Comparison of ENCODE assay signal across 1 cellular context in the genomic region with DNA sequence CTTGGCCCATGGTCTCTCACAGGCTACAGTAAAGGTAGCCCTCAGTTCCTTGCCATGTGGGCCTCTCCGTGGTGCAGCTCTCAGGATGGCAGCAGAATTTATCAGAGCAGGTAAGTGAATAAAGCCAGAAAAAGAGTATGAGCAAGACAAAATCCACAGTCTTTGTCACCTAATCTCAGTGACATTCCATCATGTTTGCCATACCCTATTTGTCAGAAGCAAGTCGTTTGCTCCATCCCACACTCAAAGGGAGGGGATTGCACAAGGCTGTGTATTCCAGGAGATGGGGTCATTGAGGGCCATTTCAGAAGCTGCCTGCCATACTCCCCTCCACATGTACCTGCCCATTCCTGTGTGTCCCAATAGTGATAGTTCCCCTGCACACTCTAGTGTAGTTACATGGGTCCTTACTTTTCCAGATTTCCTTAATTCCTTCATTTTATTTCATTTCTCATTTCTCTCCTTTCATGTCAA.
TF ChIP-seq lines count a peak whose summit lies in the region.

No MANE protein-coding gene starts in this region.

TF ChIP-seq in HepG2, 621 proteins besides CTCF, POLR2A, EP300 and RAD21 (continued from another document and continues in another):
- TF ChIP-seq, protein P1, sequence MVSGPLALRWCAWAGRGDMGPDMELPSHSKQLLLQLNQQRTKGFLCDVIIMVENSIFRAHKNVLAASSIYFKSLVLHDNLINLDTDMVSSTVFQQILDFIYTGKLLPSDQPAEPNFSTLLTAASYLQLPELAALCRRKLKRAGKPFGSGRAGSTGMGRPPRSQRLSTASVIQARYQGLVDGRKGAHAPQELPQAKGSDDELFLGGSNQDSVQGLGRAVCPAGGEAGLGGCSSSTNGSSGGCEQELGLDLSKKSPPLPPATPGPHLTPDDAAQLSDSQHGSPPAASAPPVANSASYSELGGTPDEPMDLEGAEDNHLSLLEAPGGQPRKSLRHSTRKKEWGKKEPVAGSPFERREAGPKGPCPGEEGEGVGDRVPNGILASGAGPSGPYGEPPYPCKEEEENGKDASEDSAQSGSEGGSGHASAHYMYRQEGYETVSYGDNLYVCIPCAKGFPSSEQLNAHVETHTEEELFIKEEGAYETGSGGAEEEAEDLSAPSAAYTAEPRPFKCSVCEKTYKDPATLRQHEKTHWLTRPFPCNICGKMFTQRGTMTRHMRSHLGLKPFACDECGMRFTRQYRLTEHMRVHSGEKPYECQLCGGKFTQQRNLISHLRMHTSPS (CRISPR knock-in tag; IDR thresholded peaks at IDR 0.05; ENCODE audit: low read depth): peak; percentile 12; the same call in 1 of the 2 replicates
- TF ChIP-seq ZNF354B (CRISPR knock-in tag; IDR thresholded peaks at IDR 0.05): no peak
- no peak for TF ChIP-seq BRD4 (CRISPR knock-in tag; IDR thresholded peaks at IDR 0.05)
- TF ChIP-seq, protein P2, sequence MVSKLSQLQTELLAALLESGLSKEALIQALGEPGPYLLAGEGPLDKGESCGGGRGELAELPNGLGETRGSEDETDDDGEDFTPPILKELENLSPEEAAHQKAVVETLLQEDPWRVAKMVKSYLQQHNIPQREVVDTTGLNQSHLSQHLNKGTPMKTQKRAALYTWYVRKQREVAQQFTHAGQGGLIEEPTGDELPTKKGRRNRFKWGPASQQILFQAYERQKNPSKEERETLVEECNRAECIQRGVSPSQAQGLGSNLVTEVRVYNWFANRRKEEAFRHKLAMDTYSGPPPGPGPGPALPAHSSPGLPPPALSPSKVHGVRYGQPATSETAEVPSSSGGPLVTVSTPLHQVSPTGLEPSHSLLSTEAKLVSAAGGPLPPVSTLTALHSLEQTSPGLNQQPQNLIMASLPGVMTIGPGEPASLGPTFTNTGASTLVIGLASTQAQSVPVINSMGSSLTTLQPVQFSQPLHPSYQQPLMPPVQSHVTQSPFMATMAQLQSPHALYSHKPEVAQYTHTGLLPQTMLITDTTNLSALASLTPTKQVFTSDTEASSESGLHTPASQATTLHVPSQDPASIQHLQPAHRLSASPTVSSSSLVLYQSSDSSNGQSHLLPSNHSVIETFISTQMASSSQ (IDR thresholded peaks at IDR 0.05; ENCODE audit: low read depth): no peak; the same call in 1 of the 2 replicates
- TF ChIP-seq, protein P2 (CRISPR knock-in tag; IDR thresholded peaks at IDR 0.05; ENCODE audit: borderline replicate concordance): peak; percentile 72; the same call in 1 of the 2 replicates
- no peak for TF ChIP-seq ZFP82 (CRISPR knock-in tag; IDR thresholded peaks at IDR 0.05; ENCODE audit: borderline replicate concordance)
- no peak for TF ChIP-seq ZNF3 (CRISPR knock-in tag; IDR thresholded peaks at IDR 0.05)
- no peak for TF ChIP-seq ELF4 (CRISPR knock-in tag; IDR thresholded peaks at IDR 0.05; ENCODE audit: borderline replicate concordance)
- peak; percentile 76 for TF ChIP-seq KAT8 (CRISPR knock-in tag; IDR thresholded peaks at IDR 0.05)
- TF ChIP-seq IRX3 (CRISPR knock-in tag; IDR thresholded peaks at IDR 0.05; ENCODE audit: borderline replicate concordance, low read depth): no peak
- TF ChIP-seq, protein P3, sequence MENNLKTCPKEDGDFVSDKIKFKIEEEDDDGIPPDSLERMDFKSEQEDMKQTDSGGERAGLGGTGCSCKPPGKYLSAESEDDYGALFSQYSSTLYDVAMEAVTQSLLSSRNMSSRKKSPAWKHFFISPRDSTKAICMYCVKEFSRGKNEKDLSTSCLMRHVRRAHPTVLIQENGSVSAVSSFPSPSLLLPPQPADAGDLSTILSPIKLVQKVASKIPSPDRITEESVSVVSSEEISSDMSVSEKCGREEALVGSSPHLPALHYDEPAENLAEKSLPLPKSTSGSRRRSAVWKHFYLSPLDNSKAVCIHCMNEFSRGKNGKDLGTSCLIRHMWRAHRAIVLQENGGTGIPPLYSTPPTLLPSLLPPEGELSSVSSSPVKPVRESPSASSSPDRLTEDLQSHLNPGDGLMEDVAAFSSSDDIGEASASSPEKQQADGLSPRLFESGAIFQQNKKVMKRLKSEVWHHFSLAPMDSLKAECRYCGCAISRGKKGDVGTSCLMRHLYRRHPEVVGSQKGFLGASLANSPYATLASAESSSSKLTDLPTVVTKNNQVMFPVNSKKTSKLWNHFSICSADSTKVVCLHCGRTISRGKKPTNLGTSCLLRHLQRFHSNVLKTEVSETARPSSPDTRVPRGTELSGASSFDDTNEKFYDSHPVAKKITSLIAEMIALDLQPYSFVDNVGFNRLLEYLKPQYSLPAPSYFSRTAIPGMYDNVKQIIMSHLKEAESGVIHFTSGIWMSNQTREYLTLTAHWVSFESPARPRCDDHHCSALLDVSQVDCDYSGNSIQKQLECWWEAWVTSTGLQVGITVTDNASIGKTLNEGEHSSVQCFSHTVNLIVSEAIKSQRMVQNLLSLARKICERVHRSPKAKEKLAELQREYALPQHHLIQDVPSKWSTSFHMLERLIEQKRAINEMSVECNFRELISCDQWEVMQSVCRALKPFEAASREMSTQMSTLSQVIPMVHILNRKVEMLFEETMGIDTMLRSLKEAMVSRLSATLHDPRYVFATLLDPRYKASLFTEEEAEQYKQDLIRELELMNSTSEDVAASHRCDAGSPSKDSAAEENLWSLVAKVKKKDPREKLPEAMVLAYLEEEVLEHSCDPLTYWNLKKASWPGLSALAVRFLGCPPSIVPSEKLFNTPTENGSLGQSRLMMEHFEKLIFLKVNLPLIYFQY (CRISPR knock-in tag; IDR thresholded peaks at IDR 0.05; ENCODE audit: borderline replicate concordance): no peak
- TF ChIP-seq PCBP1 (IDR thresholded peaks at IDR 0.05; ENCODE audit: borderline replicate concordance, low read depth, low read length): no peak
- no peak for TF ChIP-seq ZNF563 (CRISPR knock-in tag; IDR thresholded peaks at IDR 0.05)
- no peak for TF ChIP-seq EZH2 (conservative IDR thresholded peaks at IDR 0.05; ENCODE audit: low read depth, low read length)
- TF ChIP-seq, protein P4, sequence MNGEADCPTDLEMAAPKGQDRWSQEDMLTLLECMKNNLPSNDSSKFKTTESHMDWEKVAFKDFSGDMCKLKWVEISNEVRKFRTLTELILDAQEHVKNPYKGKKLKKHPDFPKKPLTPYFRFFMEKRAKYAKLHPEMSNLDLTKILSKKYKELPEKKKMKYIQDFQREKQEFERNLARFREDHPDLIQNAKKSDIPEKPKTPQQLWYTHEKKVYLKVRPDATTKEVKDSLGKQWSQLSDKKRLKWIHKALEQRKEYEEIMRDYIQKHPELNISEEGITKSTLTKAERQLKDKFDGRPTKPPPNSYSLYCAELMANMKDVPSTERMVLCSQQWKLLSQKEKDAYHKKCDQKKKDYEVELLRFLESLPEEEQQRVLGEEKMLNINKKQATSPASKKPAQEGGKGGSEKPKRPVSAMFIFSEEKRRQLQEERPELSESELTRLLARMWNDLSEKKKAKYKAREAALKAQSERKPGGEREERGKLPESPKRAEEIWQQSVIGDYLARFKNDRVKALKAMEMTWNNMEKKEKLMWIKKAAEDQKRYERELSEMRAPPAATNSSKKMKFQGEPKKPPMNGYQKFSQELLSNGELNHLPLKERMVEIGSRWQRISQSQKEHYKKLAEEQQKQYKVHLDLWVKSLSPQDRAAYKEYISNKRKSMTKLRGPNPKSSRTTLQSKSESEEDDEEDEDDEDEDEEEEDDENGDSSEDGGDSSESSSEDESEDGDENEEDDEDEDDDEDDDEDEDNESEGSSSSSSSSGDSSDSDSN (CRISPR knock-in tag; IDR thresholded peaks at IDR 0.05): peak; percentile 59
- TF ChIP-seq, protein P5, sequence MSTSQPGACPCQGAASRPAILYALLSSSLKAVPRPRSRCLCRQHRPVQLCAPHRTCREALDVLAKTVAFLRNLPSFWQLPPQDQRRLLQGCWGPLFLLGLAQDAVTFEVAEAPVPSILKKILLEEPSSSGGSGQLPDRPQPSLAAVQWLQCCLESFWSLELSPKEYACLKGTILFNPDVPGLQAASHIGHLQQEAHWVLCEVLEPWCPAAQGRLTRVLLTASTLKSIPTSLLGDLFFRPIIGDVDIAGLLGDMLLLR (CRISPR knock-in tag; IDR thresholded peaks at IDR 0.05): 0 out of 2 replicates have a peak, but pooled peaks have one; percentile 41
- TF ChIP-seq FOXA3 (CRISPR knock-in tag; IDR thresholded peaks at IDR 0.05): peak; percentile 93
- TF ChIP-seq, protein P6, sequence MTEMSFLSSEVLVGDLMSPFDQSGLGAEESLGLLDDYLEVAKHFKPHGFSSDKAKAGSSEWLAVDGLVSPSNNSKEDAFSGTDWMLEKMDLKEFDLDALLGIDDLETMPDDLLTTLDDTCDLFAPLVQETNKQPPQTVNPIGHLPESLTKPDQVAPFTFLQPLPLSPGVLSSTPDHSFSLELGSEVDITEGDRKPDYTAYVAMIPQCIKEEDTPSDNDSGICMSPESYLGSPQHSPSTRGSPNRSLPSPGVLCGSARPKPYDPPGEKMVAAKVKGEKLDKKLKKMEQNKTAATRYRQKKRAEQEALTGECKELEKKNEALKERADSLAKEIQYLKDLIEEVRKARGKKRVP (CRISPR knock-in tag; IDR thresholded peaks at IDR 0.05): peak in 1 of 2 experiments; percentile 80; a peak in 2 of 4 replicates
- peak; percentile 89 for TF ChIP-seq HOXA3 (CRISPR knock-in tag; IDR thresholded peaks at IDR 0.05)
- TF ChIP-seq NCOR1 (IDR thresholded peaks at IDR 0.05; ENCODE audit: borderline replicate concordance, low read length): no peak
- TF ChIP-seq ARID2 (CRISPR knock-in tag; IDR thresholded peaks at IDR 0.05; ENCODE audit: borderline replicate concordance): 0 out of 2 replicates have a peak, but pooled peaks have one; percentile 9
- no peak; the same call in 1 of the 2 replicates for TF ChIP-seq EHMT2 (IDR thresholded peaks at IDR 0.05; ENCODE audit: borderline replicate concordance, low read depth, low read length)
- TF ChIP-seq, protein P7, sequence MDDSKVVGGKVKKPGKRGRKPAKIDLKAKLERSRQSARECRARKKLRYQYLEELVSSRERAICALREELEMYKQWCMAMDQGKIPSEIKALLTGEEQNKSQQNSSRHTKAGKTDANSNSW (CRISPR knock-in tag; IDR thresholded peaks at IDR 0.05; ENCODE audit: borderline replicate concordance): no peak
- TF ChIP-seq, protein P8, sequence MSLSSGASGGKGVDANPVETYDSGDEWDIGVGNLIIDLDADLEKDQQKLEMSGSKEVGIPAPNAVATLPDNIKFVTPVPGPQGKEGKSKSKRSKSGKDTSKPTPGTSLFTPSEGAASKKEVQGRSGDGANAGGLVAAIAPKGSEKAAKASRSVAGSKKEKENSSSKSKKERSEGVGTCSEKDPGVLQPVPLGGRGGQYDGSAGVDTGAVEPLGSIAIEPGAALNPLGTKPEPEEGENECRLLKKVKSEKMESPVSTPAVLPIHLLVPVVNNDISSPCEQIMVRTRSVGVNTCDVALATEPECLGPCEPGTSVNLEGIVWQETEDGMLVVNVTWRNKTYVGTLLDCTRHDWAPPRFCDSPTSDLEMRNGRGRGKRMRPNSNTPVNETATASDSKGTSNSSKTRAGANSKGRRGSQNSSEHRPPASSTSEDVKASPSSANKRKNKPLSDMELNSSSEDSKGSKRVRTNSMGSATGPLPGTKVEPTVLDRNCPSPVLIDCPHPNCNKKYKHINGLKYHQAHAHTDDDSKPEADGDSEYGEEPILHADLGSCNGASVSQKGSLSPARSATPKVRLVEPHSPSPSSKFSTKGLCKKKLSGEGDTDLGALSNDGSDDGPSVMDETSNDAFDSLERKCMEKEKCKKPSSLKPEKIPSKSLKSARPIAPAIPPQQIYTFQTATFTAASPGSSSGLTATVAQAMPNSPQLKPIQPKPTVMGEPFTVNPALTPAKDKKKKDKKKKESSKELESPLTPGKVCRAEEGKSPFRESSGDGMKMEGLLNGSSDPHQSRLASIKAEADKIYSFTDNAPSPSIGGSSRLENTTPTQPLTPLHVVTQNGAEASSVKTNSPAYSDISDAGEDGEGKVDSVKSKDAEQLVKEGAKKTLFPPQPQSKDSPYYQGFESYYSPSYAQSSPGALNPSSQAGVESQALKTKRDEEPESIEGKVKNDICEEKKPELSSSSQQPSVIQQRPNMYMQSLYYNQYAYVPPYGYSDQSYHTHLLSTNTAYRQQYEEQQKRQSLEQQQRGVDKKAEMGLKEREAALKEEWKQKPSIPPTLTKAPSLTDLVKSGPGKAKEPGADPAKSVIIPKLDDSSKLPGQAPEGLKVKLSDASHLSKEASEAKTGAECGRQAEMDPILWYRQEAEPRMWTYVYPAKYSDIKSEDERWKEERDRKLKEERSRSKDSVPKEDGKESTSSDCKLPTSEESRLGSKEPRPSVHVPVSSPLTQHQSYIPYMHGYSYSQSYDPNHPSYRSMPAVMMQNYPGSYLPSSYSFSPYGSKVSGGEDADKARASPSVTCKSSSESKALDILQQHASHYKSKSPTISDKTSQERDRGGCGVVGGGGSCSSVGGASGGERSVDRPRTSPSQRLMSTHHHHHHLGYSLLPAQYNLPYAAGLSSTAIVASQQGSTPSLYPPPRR (CRISPR knock-in tag; IDR thresholded peaks at IDR 0.05; ENCODE audit: borderline replicate concordance): peak; percentile 89
- TF ChIP-seq ZNF546 (CRISPR knock-in tag; conservative IDR thresholded peaks at IDR 0.05): no peak
- TF ChIP-seq, protein P9, sequence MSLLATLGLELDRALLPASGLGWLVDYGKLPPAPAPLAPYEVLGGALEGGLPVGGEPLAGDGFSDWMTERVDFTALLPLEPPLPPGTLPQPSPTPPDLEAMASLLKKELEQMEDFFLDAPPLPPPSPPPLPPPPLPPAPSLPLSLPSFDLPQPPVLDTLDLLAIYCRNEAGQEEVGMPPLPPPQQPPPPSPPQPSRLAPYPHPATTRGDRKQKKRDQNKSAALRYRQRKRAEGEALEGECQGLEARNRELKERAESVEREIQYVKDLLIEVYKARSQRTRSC (CRISPR knock-in tag; IDR thresholded peaks at IDR 0.05; ENCODE audit: low read depth): no peak
- TF ChIP-seq ZNF674 (CRISPR knock-in tag; IDR thresholded peaks at IDR 0.05; ENCODE audit: low read depth): no peak
- no peak for TF ChIP-seq SP4 (CRISPR knock-in tag; IDR thresholded peaks at IDR 0.05)
- TF ChIP-seq ZNF510 (CRISPR knock-in tag; IDR thresholded peaks at IDR 0.05; ENCODE audit: low read depth): no peak
- TF ChIP-seq, protein P10, sequence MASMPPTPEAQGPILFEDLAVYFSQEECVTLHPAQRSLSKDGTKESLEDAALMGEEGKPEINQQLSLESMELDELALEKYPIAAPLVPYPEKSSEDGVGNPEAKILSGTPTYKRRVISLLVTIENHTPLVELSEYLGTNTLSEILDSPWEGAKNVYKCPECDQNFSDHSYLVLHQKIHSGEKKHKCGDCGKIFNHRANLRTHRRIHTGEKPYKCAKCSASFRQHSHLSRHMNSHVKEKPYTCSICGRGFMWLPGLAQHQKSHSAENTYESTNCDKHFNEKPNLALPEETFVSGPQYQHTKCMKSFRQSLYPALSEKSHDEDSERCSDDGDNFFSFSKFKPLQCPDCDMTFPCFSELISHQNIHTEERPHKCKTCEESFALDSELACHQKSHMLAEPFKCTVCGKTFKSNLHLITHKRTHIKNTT (CRISPR knock-in tag; IDR thresholded peaks at IDR 0.05): no peak
- no peak for TF ChIP-seq ZNF883 (CRISPR knock-in tag; IDR thresholded peaks at IDR 0.05; ENCODE audit: not compliant biosample characterization)
- TF ChIP-seq ZNF331 (CRISPR knock-in tag; IDR thresholded peaks at IDR 0.05): peak; percentile 92
